8 cellular contexts compared by ENCODE assay signal in the genomic region with DNA sequence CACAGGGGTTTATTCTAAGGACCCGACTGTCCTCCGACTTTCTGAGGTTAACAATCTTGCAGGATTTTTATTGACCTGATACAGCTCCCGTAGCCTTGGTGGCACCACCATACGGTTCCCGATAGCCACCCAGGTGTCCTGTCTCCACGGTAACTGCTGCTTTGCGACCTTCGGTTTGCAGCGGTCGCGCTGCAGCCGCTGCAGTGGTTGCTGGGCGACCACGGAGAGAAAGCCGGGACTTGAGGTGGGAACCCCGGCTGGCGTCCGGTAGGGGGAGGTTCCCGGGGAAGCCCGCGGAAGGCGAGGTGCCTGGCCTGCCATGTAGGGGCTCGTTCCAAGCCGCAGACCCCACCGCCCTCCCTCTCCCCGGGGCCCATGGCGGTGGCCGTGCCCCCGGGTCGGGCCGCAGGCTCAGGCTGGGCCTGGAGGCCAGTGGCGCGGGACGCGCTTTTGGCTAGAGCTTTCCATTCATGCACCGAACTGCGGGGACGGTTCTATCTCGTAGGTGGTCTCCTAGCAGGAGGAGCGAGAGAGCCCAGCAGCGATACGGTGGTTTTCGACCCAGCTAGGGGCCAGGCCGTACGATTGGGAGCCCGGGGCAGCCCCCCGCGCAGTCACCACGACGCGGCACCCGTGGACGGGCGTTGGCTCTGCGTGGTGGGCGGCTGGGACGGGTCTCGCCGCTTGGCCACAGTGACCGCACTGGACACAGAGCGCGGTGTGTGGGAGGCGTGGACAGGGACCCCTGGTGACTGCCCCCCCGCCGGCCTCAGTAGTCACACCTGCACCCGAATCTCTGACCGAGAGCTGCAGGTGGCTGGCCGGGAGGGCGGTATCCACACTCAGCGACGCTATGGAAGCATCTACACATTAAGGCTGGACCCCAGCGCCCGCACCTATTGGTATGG. TPM values are rescaled to one million over a fixed set of nuclear protein-coding genes. Genes with fewer than 3 reads are reported as not detected.
DNase-seq lines count a peak whose midpoint lies in the region; FAIRE-seq and TF ChIP-seq lines count a peak whose summit lies in the region.

A gene with protein sequence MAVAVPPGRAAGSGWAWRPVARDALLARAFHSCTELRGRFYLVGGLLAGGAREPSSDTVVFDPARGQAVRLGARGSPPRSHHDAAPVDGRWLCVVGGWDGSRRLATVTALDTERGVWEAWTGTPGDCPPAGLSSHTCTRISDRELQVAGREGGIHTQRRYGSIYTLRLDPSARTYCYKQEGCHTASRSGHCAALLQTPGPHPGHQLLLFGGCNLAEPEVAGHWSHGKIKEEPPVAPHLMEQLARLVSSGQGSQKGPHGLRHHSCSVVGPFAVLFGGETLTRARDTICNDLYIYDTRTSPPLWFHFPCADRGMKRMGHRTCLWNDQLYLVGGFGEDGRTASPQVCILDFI (plus strand): TSS at position 201 of the 908 bp plus-strand sequence. CDS start 175 bp downstream, at position 376.

- H3K9ac ChIP-seq in keratinocyte (ENCODE audit: control insufficient read depth, extremely low read depth, insufficient read depth, low read length): peak within 1 kb of the TSS; percentile 46

- peak within 1 kb of the TSS; percentile 42 for H3K27ac ChIP-seq in keratinocyte (ENCODE audit: control insufficient read depth, insufficient read depth, low read length)

- peak within 1 kb of the TSS in 2 of 3 experiments; percentile 22 to 58 for H3K4me3 ChIP-seq in keratinocyte (ENCODE audit: control insufficient read depth in 2 of 3, extremely low read depth in 1 of 3, insufficient read depth in 2 of 3, low read depth in 1 of 3, low read length in 3 of 3)

- H2AFZ ChIP-seq in keratinocyte (ENCODE audit: control insufficient read depth, low read length): peak within 1 kb of the TSS; percentile 25

- H3K79me2 ChIP-seq in keratinocyte (ENCODE audit: control insufficient read depth, insufficient read depth, low read length): peaks cover 7% of the 10 kb centered on the region

- FAIRE-seq in keratinocyte (lab: Jason Lieb, UNC): no peak

- peaks cover 28% of the 10 kb centered on the region for H3K4me1 ChIP-seq in keratinocyte (ENCODE audit: control insufficient read depth, extremely low read depth, insufficient read depth, low read length)

- H3K9me1 ChIP-seq in keratinocyte (ENCODE audit: control insufficient read depth, extremely low read depth, insufficient read depth, low read length): no peaks in the 10 kb centered on the region

- no peaks in the 10 kb centered on the region for H3K9me3 ChIP-seq in keratinocyte (ENCODE audit: control insufficient read depth, low read depth, low read length)

- dilution Hi-C loops in keratinocyte (cut with MboI; ENCODE audit: extremely low pct_ligation_motif_present, low sequenced_read_pairs): no loop called here

- H4K20me1 ChIP-seq in keratinocyte (ENCODE audit: control insufficient read depth, extremely low read depth, insufficient read depth, low read length): no peaks in the 10 kb centered on the region

- DNase-seq in GM03348 (ENCODE audit: low spot score): peak; percentile 87
- DNase-seq in HCEC 1CT: peak; percentile 61
- peak; percentile 94 to 98 (median 96) for DNase-seq in NCI-H1417 (lab: John Stamatoyannopoulos, UW)
- DNase-seq in activated CD4-positive, alpha-beta T cell treated with anti-CD3 and anti-CD28 coated beads for 1 hour: peak; percentile 34
- peak; percentile 53 to 71 for DNase-seq in cerebellar nuclear complex (lab: John Stamatoyannopoulos, UW)
- no peak for DNase-seq in keratinocyte (ENCODE audit: low read depth, low spot score)
- peak; percentile 36 for DNase-seq in stimulated activated CD4-positive, alpha-beta T cell treated with anti-CD3 and anti-CD28 coated beads, Interleukin-15, amount 100 ng/mL, for 1 hour (ENCODE audit: low read depth in 1 of 2, low spot score in 1 of 2)
- no peak for DNase-seq in NOMO-1 treated with dmso at 0.1 percent for 144 hours (lab: John Stamatoyannopoulos, UW; ENCODE audit: unreplicated experiment)

- H3K36me3 ChIP-seq in keratinocyte (ENCODE audit: control insufficient read depth in 2 of 2, extremely low read depth in 1 of 2, insufficient read depth in 2 of 2, low read length in 2 of 2): peaks cover 20 to 25% of the 10 kb centered on the region in 2 experiments

- TF ChIP-seq CTCF in keratinocyte (optimal IDR thresholded peaks at IDR 0.05 in 1 of 3, IDR thresholded peaks at IDR 0.05 in 1 of 3, conservative IDR thresholded peaks at IDR 0.05 in 1 of 3; ENCODE audit: extremely low read depth in 1 of 3, insufficient read depth in 2 of 3, low read length in 3 of 3): no peak

- H3K27me3 ChIP-seq in keratinocyte (ENCODE audit: control insufficient read depth, extremely low read depth, insufficient read depth, low read length): no peaks in the 10 kb centered on the region

- H3K4me2 ChIP-seq in keratinocyte (ENCODE audit: control insufficient read depth, extremely low read depth, insufficient read depth, low read depth, low read length): peak within 1 kb of the TSS; percentile 75

RNA-seq across cellular contexts. Expression of the gene that starts here (rescaled TPM):
- 0.32 to 0.73 TPM (median 0.54 TPM) in 3 replicates for polyA plus RNA-seq in keratinocyte
- not detected for polyA plus RNA-seq in keratinocyte (2011; ENCODE audit: low read depth)
- polyA plus RNA-seq in keratinocyte (2011; cell fraction: cytosol; rRNA removed): 0.15 and 0.36 TPM in 2 replicates
- polyA plus RNA-seq in keratinocyte (2011; cell fraction: nucleus; rRNA removed): 0.38 and 1.3 TPM in 2 replicates
- polyA plus RNA-seq in keratinocyte (2012; ENCODE audit: low replicate concordance): 0.17 and 0.40 TPM in 2 replicates
- polyA minus RNA-seq in keratinocyte: 1.4 TPM in 1 of 3 replicates, not detected in the others
- not detected for polyA minus RNA-seq in keratinocyte (2011; cell fraction: cytosol; rRNA and poly(A)+ RNA removed)
- polyA minus RNA-seq in keratinocyte (2011; cell fraction: nucleus; rRNA and poly(A)+ RNA removed): not detected in 2 replicates

Comparison
In these comparisons a context has a peak if more than half of its experiments do, and no peak if none do; other contexts are left out.
1. DNase-seq: peak in GM03348 (single experiment), HCEC 1CT (single experiment), NCI-H1417 (3 of 3), activated CD4-positive, alpha-beta T cell treated with anti-CD3 and anti-CD28 coated beads for 1 hour (single experiment), cerebellar nuclear complex (2 of 2) and stimulated activated CD4-positive, alpha-beta T cell treated with anti-CD3 and anti-CD28 coated beads, Interleukin-15, amount 100 ng/mL, for 1 hour (2 of 2); none in keratinocyte (single experiment) and NOMO-1 treated with dmso at 0.1 percent for 144 hours (single experiment).